ENCODE assay signal across 21 cellular contexts in genomic region chr7:32410545-32410944, GRCh38.
DNase-seq lines count a peak whose midpoint lies in the region; ATAC-seq, FAIRE-seq and TF ChIP-seq lines count a peak whose summit lies in the region.
"Had no signal": no experiment of that assay in that cellular context is flagged by ENCODE, and none has a peak within 500 bp of the region (broad histone marks: within the 10 kb centered on the region; RNA-seq: fewer than 3 reads in every experiment).

No MANE protein-coding gene starts in this region.

- H3K36me3 Mint-ChIP-seq in GM23338 (ENCODE audit: low read depth) (no peaks in the 10 kb centered on the region), neural progenitor cell (no peaks in the 10 kb centered on the region)
- no peaks in the 10 kb centered on the region for H3K36me3 Mint-ChIP-seq in activated naive CD8-positive, alpha-beta T cell treated with anti-CD3 and anti-CD28 coated beads for 36 hours
- H3K36me3 Mint-ChIP-seq: CD4-positive, alpha-beta memory T cell had no signal

- H4K20me1 ChIP-seq in GM23338 (replicated peaks; ENCODE audit: insufficient read depth) (no peaks in the 10 kb centered on the region), K562 (replicated peaks; ENCODE audit: control insufficient read depth, insufficient read depth, low read length) (no peaks in the 10 kb centered on the region), neural progenitor cell (ENCODE audit: low read depth) (no peaks in the 10 kb centered on the region)

- no peaks in the 10 kb centered on the region for H3K4me1 ChIP-seq in GM23338 (ENCODE audit: insufficient read depth)
- H3K4me1 ChIP-seq in K562 (replicated peaks in 1 of 2; ENCODE audit: control insufficient read depth in 2 of 2, insufficient read depth in 2 of 2, low read length in 2 of 2), result no peaks in the 10 kb centered on the region
- no peaks in the 10 kb centered on the region for H3K4me1 ChIP-seq in neural progenitor cell
- H3K4me1 ChIP-seq in suprapubic skin, result no peaks in the 10 kb centered on the region
- H3K4me1 ChIP-seq: HAP-1 had no signal

- H3K4me2 ChIP-seq in GM23338 (no peak overlapping the region), K562 (ENCODE audit: insufficient read depth, low read length) (no peak overlapping the region), neural progenitor cell (no peak overlapping the region)

- H3K4me1 Mint-ChIP-seq in GM23338, result no peaks in the 10 kb centered on the region
- no peaks in the 10 kb centered on the region for H3K4me1 Mint-ChIP-seq in neural progenitor cell
- no peaks in the 10 kb centered on the region for H3K4me1 Mint-ChIP-seq in activated naive CD8-positive, alpha-beta T cell treated with anti-CD3 and anti-CD28 coated beads for 36 hours
- H3K4me1 Mint-ChIP-seq: CD4-positive, alpha-beta memory T cell had no signal

- no peaks in the 10 kb centered on the region for H3K9me1 ChIP-seq in K562 (ENCODE audit: control insufficient read depth, insufficient read depth, low read length)

- no peak for TF ChIP-seq RAD21 in K562 (CRISPR knock-in tag; conservative IDR thresholded peaks at IDR 0.05 in 1 of 2, IDR thresholded peaks at IDR 0.05 in 1 of 2)

- peaks cover 5% of the 10 kb centered on the region for H3K27me3 Mint-ChIP-seq in GM23338 (ENCODE audit: insufficient read depth, low read depth, poor library complexity)
- peaks cover 2% of the 10 kb centered on the region for H3K27me3 Mint-ChIP-seq in neural progenitor cell (ENCODE audit: insufficient read depth, low read depth)
- peaks cover 9% of the 10 kb centered on the region for H3K27me3 Mint-ChIP-seq in activated naive CD8-positive, alpha-beta T cell treated with anti-CD3 and anti-CD28 coated beads for 36 hours

- intact Hi-C loops in K562 (cut with micrococcal nuclease), result no loop called here

- H3K4me3 Mint-ChIP-seq in GM23338 (no peak overlapping the region), neural progenitor cell (no peak overlapping the region)
- H3K4me3 Mint-ChIP-seq in activated naive CD8-positive, alpha-beta T cell treated with anti-CD3 and anti-CD28 coated beads for 36 hours, result no peak overlapping the region
- H3K4me3 Mint-ChIP-seq: HFFc6 had no signal

- peak; percentile 50 for ATAC-seq in GM23338
- peak; percentile 54; the same call in 2 of the 3 replicates for ATAC-seq in K562
- ATAC-seq: GM12878 had no signal

- H3K27ac ChIP-seq in GM23338 (ENCODE audit: low read depth) (no peak overlapping the region), K562 (ENCODE audit: extremely low read depth, low read depth, low read length) (no peak overlapping the region), neural progenitor cell (no peak overlapping the region), suprapubic skin (no peak overlapping the region)
- H3K27ac ChIP-seq: GM23248 had no signal

- H3K9me3 ChIP-seq in K562 (replicated peaks; ENCODE audit: control insufficient read depth, insufficient read depth, low read depth, low read length), result no peaks in the 10 kb centered on the region
- no peaks in the 10 kb centered on the region for H3K9me3 ChIP-seq in neural progenitor cell (ENCODE audit: low read depth)
- no peaks in the 10 kb centered on the region for H3K9me3 ChIP-seq in suprapubic skin
- H3K9me3 ChIP-seq: HAP-1 had no signal

- no TSS peak for BruUV-seq in K562 (replicated peaks; lab: Mats Ljungman, UMichigan)

- H3K9ac ChIP-seq in K562 (ENCODE audit: insufficient read depth in 1 of 2, low read depth in 2 of 2, low read length in 2 of 2) (no peak overlapping the region), neural progenitor cell (no peak overlapping the region)
- H3K9ac ChIP-seq: GM23248 had no signal

- TF ChIP-seq CTCF in GM23338 (conservative IDR thresholded peaks at IDR 0.05; ENCODE audit: low read depth in 2 of 2), result no peak
- no peak for TF ChIP-seq CTCF in K562 (IDR thresholded peaks at IDR 0.05 in 2 of 3, conservative IDR thresholded peaks at IDR 0.05 in 1 of 3; ENCODE audit: insufficient read depth in 2 of 3, low read depth in 1 of 3, low read length in 3 of 3)
- no peak for TF ChIP-seq CTCF in neural progenitor cell (IDR thresholded peaks at IDR 0.05)
- TF ChIP-seq CTCF in suprapubic skin (IDR thresholded peaks at IDR 0.05), result no peak

- POLR2A ChIA-PET in K562 (lab: Yijun Ruan, JAX), result no interaction called here

- H3K9me2 ChIP-seq in GM23338 (ENCODE audit: insufficient read depth), result no peaks in the 10 kb centered on the region

- no peaks in the 10 kb centered on the region for H3K79me2 ChIP-seq in GM23338 (replicated peaks; ENCODE audit: insufficient read depth)
- no peaks in the 10 kb centered on the region for H3K79me2 ChIP-seq in K562 (ENCODE audit: control insufficient read depth, insufficient read depth, low read length)
- no peaks in the 10 kb centered on the region for H3K79me2 ChIP-seq in neural progenitor cell (ENCODE audit: low read depth)

- H3K9me3 Mint-ChIP-seq in GM23338, result no peaks in the 10 kb centered on the region; the same call in 2 of the 3 replicates
- no peaks in the 10 kb centered on the region for H3K9me3 Mint-ChIP-seq in neural progenitor cell
- H3K9me3 Mint-ChIP-seq in activated naive CD8-positive, alpha-beta T cell treated with anti-CD3 and anti-CD28 coated beads for 36 hours, result no peaks in the 10 kb centered on the region
- H3K9me3 Mint-ChIP-seq: CD4-positive, alpha-beta memory T cell; HFFc6 had no signal

- in situ Hi-C loops in K562 (cut with MboI), result no loop called here

- H3K27me3 ChIP-seq in GM23338 (ENCODE audit: insufficient read depth) (no peaks in the 10 kb centered on the region), K562 (ENCODE audit: control insufficient read depth in 2 of 2, insufficient read depth in 2 of 2, low read length in 2 of 2) (no peaks in the 10 kb centered on the region; a peak in 1 of 5 replicates), neural progenitor cell (no peaks in the 10 kb centered on the region), suprapubic skin (no peaks in the 10 kb centered on the region)

- no peak for TF ChIP-seq EP300 in K562 (IDR thresholded peaks at IDR 0.05; ENCODE audit: low read length)
- TF ChIP-seq EP300 in suprapubic skin (IDR thresholded peaks at IDR 0.05), result no peak

- H3K36me3 ChIP-seq in GM23338 (ENCODE audit: insufficient read depth), result no peaks in the 10 kb centered on the region
- no peaks in the 10 kb centered on the region for H3K36me3 ChIP-seq in K562 (ENCODE audit: control insufficient read depth, insufficient read depth, low read length)
- H3K36me3 ChIP-seq in neural progenitor cell, result no peaks in the 10 kb centered on the region
- no peaks in the 10 kb centered on the region for H3K36me3 ChIP-seq in suprapubic skin
- H3K36me3 ChIP-seq: HAP-1 had no signal

- FAIRE-seq in K562 (lab: Jason Lieb, UNC), result no peak
- FAIRE-seq: GM12878, GM19239, H54 had no signal

- DNase-seq in GM23338 (ENCODE audit: low spot score) (no peak), K562 (ENCODE audit: extremely low read depth in 1 of 4, low spot score in 3 of 4) (no peak), neural progenitor cell (ENCODE audit: low spot score) (no peak), NCI-H1092 (lab: John Stamatoyannopoulos, UW) (no peak), suprapubic skin (ENCODE audit: low spot score in 2 of 2) (no peak), EL (no peak)
- DNase-seq in activated naive CD8-positive, alpha-beta T cell treated with anti-CD3 and anti-CD28 coated beads for 36 hours, result no peak
- DNase-seq: 8988T; C1 segment of cervical spinal cord; Calu3; CD4-positive, alpha-beta memory T cell; COR-L47; DMS153; DND-41; GDM1; GM23248; HFFc6 had no signal

- H3K4me3 ChIP-seq in GM23338 (no peak overlapping the region), K562 (no peak overlapping the region), neural progenitor cell (no peak overlapping the region), suprapubic skin (no peak overlapping the region)
- H3K4me3 ChIP-seq: GM12878, GM23248, HAP-1 had no signal

- WGBS in K562 (ENCODE audit: insufficient coverage, low coverage, missing lambda C conversion rate), result 0% methylated on average over 2 of the region's 2 CpGs
- 85% methylated on average over 2 of the region's 2 CpGs for WGBS in suprapubic skin

- H2AFZ ChIP-seq in GM23338 (peak overlapping the region; percentile 84; the same call in 1 of the 2 replicates), K562 (ENCODE audit: low read depth, low read length) (no peak overlapping the region), neural progenitor cell (replicated peaks) (peak overlapping the region; percentile 42)
- H2AFZ ChIP-seq: GM23248 had no signal

- CTCF ChIA-PET in K562 (lab: Yijun Ruan, JAX; ENCODE audit: low intra/inter-chr PET ratio), result no interaction called here

- no peak for TF ChIP-seq POLR2A in K562 (conservative IDR thresholded peaks at IDR 0.05)
- TF ChIP-seq POLR2A in suprapubic skin (IDR thresholded peaks at IDR 0.05), result no peak

- no peak overlapping the region for H3K27ac Mint-ChIP-seq in GM23338
- H3K27ac Mint-ChIP-seq in neural progenitor cell, result no peak overlapping the region
- H3K27ac Mint-ChIP-seq in activated naive CD8-positive, alpha-beta T cell treated with anti-CD3 and anti-CD28 coated beads for 36 hours, result no peak overlapping the region
- H3K27ac Mint-ChIP-seq: CD4-positive, alpha-beta memory T cell; HFFc6 had no signal

- H3F3A ChIP-seq in GM23338 (replicated peaks; ENCODE audit: low read depth) (no peaks in the 10 kb centered on the region), neural progenitor cell (ENCODE audit: low read depth) (no peaks in the 10 kb centered on the region)

TF ChIP-seq in GM23338, 12 proteins besides CTCF, POLR2A, EP300 and RAD21 (continues in another document):
- no peak for TF ChIP-seq ETS1 (IDR thresholded peaks at IDR 0.05)

TF ChIP-seq in K562, 482 proteins besides CTCF, POLR2A, EP300 and RAD21 (continues in another document):
- no peak for TF ChIP-seq TEAD4 (IDR thresholded peaks at IDR 0.05; ENCODE audit: low read length)
- no peak for TF ChIP-seq TEAD4 (CRISPR knock-in tag; IDR thresholded peaks at IDR 0.05; ENCODE audit: borderline replicate concordance)
- TF ChIP-seq RBFOX2 (IDR thresholded peaks at IDR 0.05; ENCODE audit: low read depth, low read length), result no peak
- TF ChIP-seq ETV6 (IDR thresholded peaks at IDR 0.05; ENCODE audit: borderline replicate concordance in 1 of 2, low read depth in 2 of 2, low read length in 1 of 2), result no peak
- no peak for TF ChIP-seq ETV6 (CRISPR knock-in tag; IDR thresholded peaks at IDR 0.05; ENCODE audit: borderline replicate concordance)
- no peak for TF ChIP-seq FOXP1 (CRISPR knock-in tag; IDR thresholded peaks at IDR 0.05)
- TF ChIP-seq ZNF696 (CRISPR knock-in tag; conservative IDR thresholded peaks at IDR 0.05), result no peak
- TF ChIP-seq MIER1 (IDR thresholded peaks at IDR 0.05; ENCODE audit: low read depth), result no peak
- no peak for TF ChIP-seq DDX20 (tag; IDR thresholded peaks at IDR 0.05; ENCODE audit: low read depth)
- no peak for TF ChIP-seq HMG20B (CRISPR knock-in tag; IDR thresholded peaks at IDR 0.05)
